20 cellular contexts compared by ENCODE assay signal in the genomic region with DNA sequence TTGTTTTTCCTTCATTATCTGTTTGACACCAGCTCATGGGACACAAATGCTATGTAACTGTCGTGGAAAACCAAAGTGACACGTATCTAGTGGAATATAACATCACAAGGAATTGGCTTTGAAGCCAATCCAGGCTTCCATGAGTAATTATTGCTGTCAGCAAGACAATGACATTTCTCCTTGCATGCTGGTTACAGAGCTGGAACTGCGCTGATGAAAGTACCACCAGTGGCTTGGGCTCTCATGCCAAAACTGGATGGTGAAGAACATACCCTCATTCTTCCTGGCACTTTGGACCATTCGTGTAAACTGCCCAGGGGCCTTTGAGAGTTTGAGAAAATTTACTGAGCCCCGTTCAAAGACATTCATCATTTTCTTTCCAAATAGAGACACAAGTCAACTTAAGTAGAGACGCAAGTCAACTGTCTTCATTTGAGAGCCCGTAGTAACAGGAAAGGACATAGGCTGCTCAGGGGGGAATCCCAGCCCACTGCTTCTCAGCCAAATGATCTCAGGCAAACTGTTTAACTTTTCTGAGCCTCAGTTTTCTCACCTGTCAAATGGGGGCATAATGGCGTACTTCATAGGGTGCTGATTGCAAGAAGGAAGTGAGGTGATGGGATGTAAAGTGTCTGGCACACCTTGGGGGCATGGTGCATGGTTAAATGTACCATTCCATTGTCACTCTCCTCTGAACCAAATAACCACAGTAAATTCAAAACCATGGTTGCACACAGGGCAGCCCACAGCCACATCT.
DNase-seq lines count a peak whose midpoint lies in the region; ATAC-seq, FAIRE-seq and TF ChIP-seq lines count a peak whose summit lies in the region.
"Had no signal": no experiment of that assay in that cellular context is flagged by ENCODE, and none has a peak within 500 bp of the region (broad histone marks: within the 10 kb centered on the region; RNA-seq: fewer than 3 reads in every experiment).

No MANE protein-coding gene starts in this region.

- POLR2A ChIA-PET in activated naive CD8-positive, alpha-beta T cell treated with anti-CD3 and anti-CD28 coated beads, Interleukin-2, amount 10 ng/mL, durations not matched to agents 7 days and 5 days (lab: Charles Lee): interaction anchor here (0.6 to 1.7 kb wide), 4 partner anchors 9 to 245 kb away, joined by 3 to 4 read pairs (median 3); no protein-coding TSS in a partner anchor
- POLR2A ChIA-PET in GM12878 (lab: Charles Lee): interaction anchor here (0.6 kb wide), 1 partner anchor 24 kb away, joined by 3 read pairs; no protein-coding TSS in a partner anchor

- H3K4me3 ChIP-seq in GM12878 (no peak overlapping the region), thyroid gland (replicated peaks in 1 of 3) (no peak overlapping the region), heart right ventricle (no peak overlapping the region)
- H3K4me3 ChIP-seq: SJSA1, thoracic aorta had no signal

- peaks cover 52% of the 10 kb centered on the region for H3K4me1 Mint-ChIP-seq in activated naive CD8-positive, alpha-beta T cell treated with anti-CD3 and anti-CD28 coated beads, Interleukin-2, amount 10 ng/mL, durations not matched to agents 7 days and 5 days
- peaks cover 19% of the 10 kb centered on the region for H3K4me1 Mint-ChIP-seq in activated naive CD8-positive, alpha-beta T cell treated with anti-CD3 and anti-CD28 coated beads, Interleukin-2, amount 50 U/mL, for 24 hours
- peaks cover 16% of the 10 kb centered on the region for H3K4me1 Mint-ChIP-seq in nephron progenitor cell

- H3K27me3 ChIP-seq in GM12878 (replicated peaks in 1 of 2; ENCODE audit: control insufficient read depth in 2 of 2, insufficient read depth in 2 of 2, low read length in 1 of 2) (no peaks in the 10 kb centered on the region), thyroid gland (no peaks in the 10 kb centered on the region), heart right ventricle (peaks cover 0 to 50% (median 24%) of the 10 kb centered on the region in 7 donors)
- H3K27me3 ChIP-seq: SJSA1 had no signal

- SMC1A ChIA-PET in GM12878 (lab: Charles Lee; ENCODE audit: uncharacterized antibody, unreplicated experiment): interaction anchor here (0.7 to 0.9 kb wide), 4 partner anchors 11 to 27 kb away, joined by 3 to 4 read pairs (median 4); no protein-coding TSS in a partner anchor

- H3K9ac ChIP-seq in GM12878 (ENCODE audit: control insufficient read depth, insufficient read depth, low read length): no peak overlapping the region

- H3K4me3 Mint-ChIP-seq in activated naive CD8-positive, alpha-beta T cell treated with anti-CD3 and anti-CD28 coated beads, Interleukin-2, amount 10 ng/mL, durations not matched to agents 7 days and 5 days: peak overlapping the region; percentile 73
- H3K4me3 Mint-ChIP-seq in activated naive CD8-positive, alpha-beta T cell treated with anti-CD3 and anti-CD28 coated beads, Interleukin-2, amount 50 U/mL, for 24 hours: no peak overlapping the region
- no peak overlapping the region for H3K4me3 Mint-ChIP-seq in nephron progenitor cell
- H3K4me3 Mint-ChIP-seq: activated naive CD8-positive, alpha-beta T cell; CD8-positive, alpha-beta T cell; naive thymus-derived CD8-positive, alpha-beta T cell had no signal

- H3K79me2 ChIP-seq in GM12878 (ENCODE audit: control insufficient read depth, insufficient read depth, low read length): no peaks in the 10 kb centered on the region

- H3K4me1 ChIP-seq in GM12878 (ENCODE audit: control insufficient read depth, insufficient read depth, low read length) (peaks cover 3% of the 10 kb centered on the region; the same call in 1 of the 2 replicates), thyroid gland (peaks cover 49 to 79% of the 10 kb centered on the region in 2 donors), heart right ventricle (no peaks in the 10 kb centered on the region)
- H3K4me1 ChIP-seq: SJSA1 had no signal

- CTCF ChIA-PET in GM12878 (lab: Yijun Ruan, JAX): interaction anchor here (1.0 kb wide), 1 partner anchor 11 kb away, joined by 4 read pairs; no protein-coding TSS in a partner anchor

- no peaks in the 10 kb centered on the region for H3K36me3 ChIP-seq in GM12878 (ENCODE audit: control insufficient read depth in 2 of 2, insufficient read depth in 2 of 2, low read length in 1 of 2)
- H3K36me3 ChIP-seq in thyroid gland: no peaks in the 10 kb centered on the region
- no peaks in the 10 kb centered on the region for H3K36me3 ChIP-seq in heart right ventricle
- H3K36me3 ChIP-seq: SJSA1, thoracic aorta had no signal

- 48% methylated on average over 8 of the region's 8 CpGs for WGBS in GM12878 (ENCODE audit: insufficient coverage, insufficient replicate concordance, low lambda C conversion rate, missing lambda C conversion rate)
- 67 to 71% methylated on average over 8 of the region's 8 CpGs for WGBS in thyroid gland, 2 donors
- 78 to 80% methylated on average over 8 of the region's 8 CpGs for WGBS in heart right ventricle, 2 donors

- peak overlapping the region; percentile 98 for H3K27ac Mint-ChIP-seq in activated naive CD8-positive, alpha-beta T cell treated with anti-CD3 and anti-CD28 coated beads, Interleukin-2, amount 10 ng/mL, durations not matched to agents 7 days and 5 days
- H3K27ac Mint-ChIP-seq in activated naive CD8-positive, alpha-beta T cell treated with anti-CD3 and anti-CD28 coated beads, Interleukin-2, amount 50 U/mL, for 24 hours: no peak overlapping the region
- H3K27ac Mint-ChIP-seq in nephron progenitor cell: peak overlapping the region; percentile 86
- H3K27ac Mint-ChIP-seq: activated naive CD8-positive, alpha-beta T cell; CD8-positive, alpha-beta T cell; naive thymus-derived CD8-positive, alpha-beta T cell had no signal

- no peak overlapping the region for H3K27ac ChIP-seq in GM12878 (ENCODE audit: control insufficient read depth, insufficient read depth)
- H3K27ac ChIP-seq in thyroid gland: peak overlapping the region; percentile 86 to 95 (median 90)
- no peak overlapping the region for H3K27ac ChIP-seq in heart right ventricle
- H3K27ac ChIP-seq: SJSA1, thoracic aorta had no signal

- RAD21 ChIA-PET in GM12878 (lab: Charles Lee; ENCODE audit: unreplicated experiment): no interaction called here

- TF ChIP-seq POLR2A in GM12878 (IDR thresholded peaks at IDR 0.05; ENCODE audit: low read depth, low read length): no peak
- no peak for TF ChIP-seq POLR2A in thyroid gland (IDR thresholded peaks at IDR 0.05)

- H3K9me3 ChIP-seq in GM12878 (replicated peaks; ENCODE audit: control insufficient read depth, insufficient read depth, low read length): no peaks in the 10 kb centered on the region
- no peaks in the 10 kb centered on the region for H3K9me3 ChIP-seq in thyroid gland
- no peaks in the 10 kb centered on the region for H3K9me3 ChIP-seq in heart right ventricle
- H3K9me3 ChIP-seq: SJSA1, thoracic aorta had no signal

- no peak overlapping the region for H3K4me2 ChIP-seq in GM12878 (ENCODE audit: control insufficient read depth, insufficient read depth)

- peaks cover 2% of the 10 kb centered on the region for H3K9me3 Mint-ChIP-seq in activated naive CD8-positive, alpha-beta T cell treated with anti-CD3 and anti-CD28 coated beads, Interleukin-2, amount 10 ng/mL, durations not matched to agents 7 days and 5 days
- H3K9me3 Mint-ChIP-seq in activated naive CD8-positive, alpha-beta T cell treated with anti-CD3 and anti-CD28 coated beads, Interleukin-2, amount 50 U/mL, for 24 hours: no peaks in the 10 kb centered on the region
- H3K9me3 Mint-ChIP-seq in nephron progenitor cell: no peaks in the 10 kb centered on the region
- H3K9me3 Mint-ChIP-seq: CD8-positive, alpha-beta T cell had no signal

- no peak for DNase-seq in activated naive CD8-positive, alpha-beta T cell treated with anti-CD3 and anti-CD28 coated beads, Interleukin-2, amount 10 ng/mL, durations not matched to agents 7 days and 5 days
- DNase-seq in activated naive CD8-positive, alpha-beta T cell treated with anti-CD3 and anti-CD28 coated beads, Interleukin-2, amount 50 U/mL, for 24 hours: no peak
- DNase-seq in GM12878 (ENCODE audit: low read depth, low spot score) (no peak), nephron progenitor cell (no peak), thyroid gland (no peak), heart right ventricle (no peak), NCI-H1694 (lab: John Stamatoyannopoulos, UW) (no peak), T1000 (lab: John Stamatoyannopoulos, UW) (no peak)
- DNase-seq: activated CD4-positive, CD25-positive, alpha-beta regulatory T cell treated with anti-CD3 and anti-CD28 coated beads, Interleukin-2, amount 50 U/mL, for 72 hours; CD8-positive, alpha-beta T cell; IMR-90; mesendoderm; naive thymus-derived CD8-positive, alpha-beta T cell; NCI-H1694 treated with DMSO at 0.1 percent for 48 hours; NCI-H774 had no signal

- no peak for ATAC-seq in activated naive CD8-positive, alpha-beta T cell treated with anti-CD3 and anti-CD28 coated beads, Interleukin-2, amount 10 ng/mL, durations not matched to agents 7 days and 5 days (ENCODE audit: low read depth)
- no peak for ATAC-seq in activated naive CD8-positive, alpha-beta T cell treated with anti-CD3 and anti-CD28 coated beads, Interleukin-2, amount 50 U/mL, for 24 hours
- ATAC-seq in GM12878 (peak; percentile 4; the same call in 2 of the 3 replicates), heart right ventricle (no peak)
- ATAC-seq: CD8-positive, alpha-beta T cell; HCT116; naive thymus-derived CD8-positive, alpha-beta T cell had no signal

- intact Hi-C loops in GM12878 (cut with micrococcal nuclease; ENCODE audit: unreplicated experiment): no loop called here
- intact Hi-C loops in thyroid gland (cut with DNase I): no loop called here
- intact Hi-C loops in heart right ventricle (cut with DNase I): no loop called here

- TF ChIP-seq RAD21 in GM12878 (IDR thresholded peaks at IDR 0.05; ENCODE audit: insufficient read depth, low read depth, low read length): no peak

- TF ChIP-seq CTCF in GM12878 (IDR thresholded peaks at IDR 0.05 in 2 of 3, conservative IDR thresholded peaks at IDR 0.05 in 1 of 3; ENCODE audit: control insufficient read depth in 2 of 3, extremely low read depth in 1 of 3, insufficient read depth in 1 of 3, low read depth in 3 of 3, low read length in 3 of 3) (no peak), nephron progenitor cell (IDR thresholded peaks at IDR 0.05) (no peak), thyroid gland (IDR thresholded peaks at IDR 0.05) (no peak), heart right ventricle (IDR thresholded peaks at IDR 0.05) (no peak)

- no peak for FAIRE-seq in GM12878 (lab: Jason Lieb, UNC)
- FAIRE-seq: endothelial cell of umbilical vein had no signal

- H2AFZ ChIP-seq in GM12878 (ENCODE audit: control insufficient read depth, low read depth, low read length): no peak overlapping the region

- H3K36me3 Mint-ChIP-seq in activated naive CD8-positive, alpha-beta T cell treated with anti-CD3 and anti-CD28 coated beads, Interleukin-2, amount 10 ng/mL, durations not matched to agents 7 days and 5 days: peaks cover 9% of the 10 kb centered on the region
- no peaks in the 10 kb centered on the region for H3K36me3 Mint-ChIP-seq in activated naive CD8-positive, alpha-beta T cell treated with anti-CD3 and anti-CD28 coated beads, Interleukin-2, amount 50 U/mL, for 24 hours (ENCODE audit: low read depth)
- H3K36me3 Mint-ChIP-seq in nephron progenitor cell (ENCODE audit: low read depth): peaks cover 4% of the 10 kb centered on the region
- H3K36me3 Mint-ChIP-seq: activated naive CD8-positive, alpha-beta T cell; CD8-positive, alpha-beta T cell; naive thymus-derived CD8-positive, alpha-beta T cell had no signal

- in situ Hi-C loops in GM12878 (cut with MboI): no loop called here

- no peaks in the 10 kb centered on the region for H4K20me1 ChIP-seq in GM12878 (ENCODE audit: control insufficient read depth, insufficient read depth)

- H3K27me3 Mint-ChIP-seq in activated naive CD8-positive, alpha-beta T cell treated with anti-CD3 and anti-CD28 coated beads, Interleukin-2, amount 10 ng/mL, durations not matched to agents 7 days and 5 days: peaks cover 20% of the 10 kb centered on the region
- peaks cover 27% of the 10 kb centered on the region for H3K27me3 Mint-ChIP-seq in activated naive CD8-positive, alpha-beta T cell treated with anti-CD3 and anti-CD28 coated beads, Interleukin-2, amount 50 U/mL, for 24 hours
- peaks cover 10% of the 10 kb centered on the region for H3K27me3 Mint-ChIP-seq in nephron progenitor cell (ENCODE audit: low read depth, poor library complexity)

- TF ChIP-seq EP300 in GM12878 (IDR thresholded peaks at IDR 0.05; ENCODE audit: borderline replicate concordance in 1 of 2, control insufficient read depth in 1 of 2, low read depth in 2 of 2, low read length in 2 of 2): no peak

- BruUV-seq in GM12878 (replicated peaks; lab: Mats Ljungman, UMichigan): no TSS peak

Comparison
In these comparisons a context has a peak if more than half of its experiments do, and no peak if none do; other contexts are left out.
1. H3K27ac ChIP-seq: peak in thyroid gland (3 of 3); none in GM12878 (single experiment) and heart right ventricle (0 of 10).